In genomic region chr15:78904599-78905358, GRCh38 we compare ENCODE assay signal across 18 cellular contexts. TPM values are rescaled to one million over a fixed set of nuclear protein-coding genes. Genes with fewer than 3 reads are reported as not detected.
DNase-seq lines count a peak whose midpoint lies in the region; ATAC-seq, FAIRE-seq and TF ChIP-seq lines count a peak whose summit lies in the region.
"Had no signal": no experiment of that assay in that cellular context is flagged by ENCODE, and none has a peak within 500 bp of the region (broad histone marks: within the 10 kb centered on the region; RNA-seq: fewer than 3 reads in every experiment).

No MANE protein-coding gene starts in this region.

- no peak overlapping the region for H4K91ac ChIP-seq in H9 (ENCODE audit: insufficient read length, low read depth, low read length)

- no peak overlapping the region for H3K18ac ChIP-seq in H9 (ENCODE audit: insufficient read length, low read depth, low read length)

- no peak overlapping the region for H3K4ac ChIP-seq in H9 (ENCODE audit: low read depth, low read length)

- no peak overlapping the region for H3K56ac ChIP-seq in H9 (ENCODE audit: insufficient read length, low read depth, low read length)

- POLR2A ChIA-PET in CD4-positive, alpha-beta T cell (lab: Charles Lee), result interaction anchor here (0.7 to 1.3 kb wide), 3 partner anchors 25 to 836 kb away, joined by 3 read pairs; no protein-coding TSS in a partner anchor

- TF ChIP-seq CTCF in CD4-positive, alpha-beta T cell (IDR thresholded peaks at IDR 0.05), result no peak
- no peak for TF ChIP-seq CTCF in H9 (conservative IDR thresholded peaks at IDR 0.05)
- no peak for TF ChIP-seq CTCF in astrocyte (IDR thresholded peaks at IDR 0.05; ENCODE audit: insufficient read depth, low read depth, low read length)
- TF ChIP-seq CTCF in nephron progenitor cell (IDR thresholded peaks at IDR 0.05), result no peak

- H3K4me2 ChIP-seq in H9 (ENCODE audit: insufficient read depth, insufficient read length, low read length) (no peak overlapping the region), astrocyte (ENCODE audit: low read length) (no peak overlapping the region)

- H2BK5ac ChIP-seq in H9 (ENCODE audit: insufficient read length, low read length), result no peak overlapping the region

- peaks cover 51% of the 10 kb centered on the region for H3K36me3 ChIP-seq in astrocyte (ENCODE audit: insufficient read depth, low read length)

- H4K20me1 ChIP-seq in H9 (ENCODE audit: control insufficient read depth, insufficient read depth, insufficient read length) (no peaks in the 10 kb centered on the region), astrocyte (ENCODE audit: insufficient read depth, low read length) (peaks cover 90% of the 10 kb centered on the region)

- no peak overlapping the region for H3K14ac ChIP-seq in H9 (ENCODE audit: insufficient read depth, low read length)

- no peaks in the 10 kb centered on the region for H3K9me3 Mint-ChIP-seq in CD4-positive, alpha-beta T cell
- H3K9me3 Mint-ChIP-seq in H9 (no peaks in the 10 kb centered on the region), astrocyte (ENCODE audit: unreplicated experiment) (no peaks in the 10 kb centered on the region), nephron progenitor cell (no peaks in the 10 kb centered on the region)
- H3K9me3 Mint-ChIP-seq: CD8-positive, alpha-beta memory T cell; T-helper 1 cell treated with Interleukin-12 subunit alpha and Interleukin-12 subunit beta and Interleukin-4 antibody, amounts not matched to agents 30 μg/mL and 1 μg/mL, for 36 hours had no signal

- intact Hi-C loops in CD4-positive, alpha-beta T cell (cut with DNase I, micrococcal nuclease), result loop anchor here in 1 of 2 experiments (10.0 kb wide), 1 partner anchor 370 kb away; no protein-coding TSS in a partner anchor

- no CpG with 5 or more reads among the region's 6 CpGs for WGBS in H9 (ENCODE audit: extremely low coverage, insufficient read length, low lambda C conversion rate)

- H2BK20ac ChIP-seq in H9 (ENCODE audit: low read depth, low read length, poor library complexity, severe bottlenecking), result no peak overlapping the region

- H3K27ac ChIP-seq in CD4-positive, alpha-beta T cell (ENCODE audit: low read depth, low read length), result no peak overlapping the region
- H3K27ac ChIP-seq in H9 (ENCODE audit: insufficient read length, low read depth, low read length) (no peak overlapping the region), astrocyte (ENCODE audit: low read depth, low read length) (no peak overlapping the region)
- H3K27ac ChIP-seq: psoas muscle, uterus had no signal

- no peak overlapping the region for H2BK15ac ChIP-seq in H9 (ENCODE audit: low read depth, low read length)

- peaks cover 24% of the 10 kb centered on the region for H3K4me1 Mint-ChIP-seq in CD4-positive, alpha-beta T cell (ENCODE audit: low read depth)
- H3K4me1 Mint-ChIP-seq in H9, result peaks cover 11 to 17% of the 10 kb centered on the region in 2 experiments
- H3K4me1 Mint-ChIP-seq in astrocyte (ENCODE audit: low read depth, unreplicated experiment), result peaks cover 26% of the 10 kb centered on the region
- peaks cover 50% of the 10 kb centered on the region for H3K4me1 Mint-ChIP-seq in nephron progenitor cell

- FAIRE-seq in astrocyte (lab: Jason Lieb, UNC), result no peak
- FAIRE-seq: GM12892 had no signal

- no peaks in the 10 kb centered on the region for H3K27me3 Mint-ChIP-seq in CD4-positive, alpha-beta T cell
- H3K27me3 Mint-ChIP-seq in H9 (ENCODE audit: low read depth) (no peaks in the 10 kb centered on the region; the same call in 1 of the 2 replicates), astrocyte (ENCODE audit: low read depth, unreplicated experiment) (no peaks in the 10 kb centered on the region), nephron progenitor cell (ENCODE audit: low read depth, poor library complexity) (no peaks in the 10 kb centered on the region)
- H3K27me3 Mint-ChIP-seq: CD8-positive, alpha-beta memory T cell had no signal

- H3K4me1 ChIP-seq in H9 (ENCODE audit: insufficient read depth, low read length) (peaks cover 2% of the 10 kb centered on the region; the same call in 1 of the 2 replicates), astrocyte (ENCODE audit: insufficient read depth, low read length) (peaks cover 7% of the 10 kb centered on the region)

- H3T11ph ChIP-seq in H9 (ENCODE audit: low read length), result no peak overlapping the region

- CTCF ChIA-PET in CD4-positive, alpha-beta T cell (lab: Charles Lee), result no interaction called here

- peaks cover under 1% of the 10 kb centered on the region for H3K79me1 ChIP-seq in H9 (ENCODE audit: insufficient read depth, low read depth, low read length, poor library complexity, severe bottlenecking)

- no peak overlapping the region for H3K4me3 ChIP-seq in astrocyte (ENCODE audit: insufficient read depth, low read depth, low read length)
- H3K4me3 ChIP-seq: psoas muscle, uterus had no signal

- H2BK120ac ChIP-seq in H9 (ENCODE audit: low read depth, low read length, poor library complexity, severe bottlenecking), result no peak overlapping the region

- H3K23ac ChIP-seq in H9 (ENCODE audit: insufficient read length, low read depth, low read length), result no peak overlapping the region

- no peak for ATAC-seq in CD4-positive, alpha-beta T cell (ENCODE audit: poor library complexity)
- no peak for ATAC-seq in GM19035 (IDR thresholded peaks at IDR 0.05; ENCODE audit: unreplicated experiment)
- ATAC-seq: psoas muscle had no signal

- no peaks in the 10 kb centered on the region for H3K79me2 ChIP-seq in H9 (ENCODE audit: insufficient read depth, low read length)
- peaks cover 51% of the 10 kb centered on the region for H3K79me2 ChIP-seq in astrocyte (ENCODE audit: insufficient read depth, low read length)

- no peak overlapping the region for H3K4me3 Mint-ChIP-seq in CD4-positive, alpha-beta T cell
- no peak overlapping the region for H3K4me3 Mint-ChIP-seq in H9
- H3K4me3 Mint-ChIP-seq in astrocyte (ENCODE audit: unreplicated experiment), result no peak overlapping the region
- no peak overlapping the region for H3K4me3 Mint-ChIP-seq in nephron progenitor cell
- H3K4me3 Mint-ChIP-seq: CD8-positive, alpha-beta memory T cell; T-helper 1 cell treated with Interleukin-12 subunit alpha and Interleukin-12 subunit beta and Interleukin-4 antibody, amounts not matched to agents 30 μg/mL and 1 μg/mL, for 36 hours had no signal

- no peak overlapping the region for H4K5ac ChIP-seq in H9 (ENCODE audit: insufficient read length, low read depth, low read length)

- no peaks in the 10 kb centered on the region for H3K23me2 ChIP-seq in H9 (ENCODE audit: insufficient read length, low read depth, low read length, poor library complexity, severe bottlenecking)

- no peaks in the 10 kb centered on the region for H3K9me3 ChIP-seq in CD4-positive, alpha-beta T cell (ENCODE audit: control insufficient read depth, low read length)
- H3K9me3 ChIP-seq in H9 (ENCODE audit: control insufficient read depth, low read depth, low read length) (no peaks in the 10 kb centered on the region), astrocyte (ENCODE audit: insufficient read depth, low read depth, low read length) (no peaks in the 10 kb centered on the region)
- H3K9me3 ChIP-seq: psoas muscle, uterus had no signal

- DNase-seq in CD4-positive, alpha-beta T cell, result no peak
- DNase-seq in H9, result no peak
- no peak for DNase-seq in astrocyte (ENCODE audit: low read depth)
- no peak for DNase-seq in nephron progenitor cell
- no peak for DNase-seq in GM03348 (ENCODE audit: low spot score)
- no peak for DNase-seq in HT-29 (ENCODE audit: low spot score)
- DNase-seq: activated CD4-positive, alpha-beta T cell treated with anti-CD3 and anti-CD28 coated beads for 48 hours; amniotic stem cell; CD8-positive, alpha-beta memory T cell; dermis blood vessel endothelial cell; DND-41; NCI-H2081; NCI-H446 treated with DMSO at 0.1 percent for 48 hours; psoas muscle; uterus had no signal

- no peak overlapping the region for H4K8ac ChIP-seq in H9 (replicated peaks; ENCODE audit: insufficient read length, low read depth, low read length)

- H3K36me3 Mint-ChIP-seq in CD4-positive, alpha-beta T cell (ENCODE audit: low read depth), result peaks cover 97% of the 10 kb centered on the region
- peaks cover 30 to 72% (median 61%) of the 10 kb centered on the region in 3 experiments; a peak in 6 of 7 replicates for H3K36me3 Mint-ChIP-seq in H9 (ENCODE audit: insufficient read depth in 1 of 3, low read depth in 3 of 3)
- peaks cover 24% of the 10 kb centered on the region for H3K36me3 Mint-ChIP-seq in astrocyte (ENCODE audit: low read depth, unreplicated experiment)
- H3K36me3 Mint-ChIP-seq in nephron progenitor cell (ENCODE audit: low read depth), result peaks cover 71% of the 10 kb centered on the region

- no peaks in the 10 kb centered on the region for H3K27me3 ChIP-seq in CD4-positive, alpha-beta T cell (ENCODE audit: control insufficient read depth, insufficient read depth, low read length)
- no peaks in the 10 kb centered on the region for H3K27me3 ChIP-seq in H9 (ENCODE audit: insufficient read depth, low read length)
- H3K27me3 ChIP-seq in astrocyte (ENCODE audit: insufficient read depth, low read length), result no peaks in the 10 kb centered on the region
- H3K27me3 ChIP-seq: uterus had no signal

- H3K9ac ChIP-seq in H9 (ENCODE audit: extremely low read depth, insufficient read length, low read length) (no peak overlapping the region), astrocyte (ENCODE audit: low read length) (no peak overlapping the region)

- no peak overlapping the region for H2AFZ ChIP-seq in H9 (ENCODE audit: low read length)
- no peak overlapping the region for H2AFZ ChIP-seq in astrocyte (ENCODE audit: low read depth, low read length)

- H2AK5ac ChIP-seq in H9 (ENCODE audit: insufficient read length, low read length), result no peak overlapping the region

- peak overlapping the region; percentile 40 for H3K27ac Mint-ChIP-seq in CD4-positive, alpha-beta T cell
- H3K27ac Mint-ChIP-seq in H9 (peak overlapping the region in 2 of 3 experiments; percentile 8 to 21; a peak in 3 of 7 replicates), astrocyte (ENCODE audit: unreplicated experiment) (peak overlapping the region; percentile 11), nephron progenitor cell (peak overlapping the region; percentile 62)
- H3K27ac Mint-ChIP-seq: T-helper 1 cell treated with Interleukin-12 subunit alpha and Interleukin-12 subunit beta and Interleukin-4 antibody, amounts not matched to agents 30 μg/mL and 1 μg/mL, for 36 hours had no signal

- no peak overlapping the region for H2BK12ac ChIP-seq in H9 (ENCODE audit: insufficient read length, low read depth, low read length)

RNA-seq across cellular contexts. Expression of gene MORF4L1, which starts 32.1 kb away (rescaled TPM):
- total RNA-seq in CD4-positive, alpha-beta T cell, result 100 to 1,000 TPM; 463 to 496 TPM
- 544 and 553 TPM in 2 replicates for total RNA-seq in H9 (2021)
- 398 and 411 TPM in 2 replicates for total RNA-seq in astrocyte
- 135 and 142 TPM in 2 replicates for total RNA-seq in HT-29 (2014; rRNA removed; shearing (Covaris generic))

RNA-seq across cellular contexts. Expression of gene CTSH, which starts 40.1 kb away (rescaled TPM):
- 10 to 100 TPM; 11.1 to 11.4 TPM for total RNA-seq in CD4-positive, alpha-beta T cell
- total RNA-seq in H9 (2021) (15.5 and 16.8 TPM in 2 replicates), astrocyte (4.1 and 5.7 TPM in 2 replicates)
- total RNA-seq in HT-29 (2014; rRNA removed; shearing (Covaris generic)), result 492 and 536 TPM in 2 replicates

Comparison
In these comparisons a context has a peak if more than half of its experiments do, and no peak if none do; other contexts are left out.
1. H3K27ac Mint-ChIP-seq: peak in every context shown above with its lines; median percentile 62 in nephron progenitor cell; 40 in CD4-positive, alpha-beta T cell; 14 in H9; 11 in astrocyte.
2. RNA of gene CTSH, which starts 40.1 kb away (total RNA-seq): 492 to 536 TPM in HT-29; 15.5 to 16.8 TPM in H9, 11.1 to 11.4 TPM in CD4-positive, alpha-beta T cell and 4.1 to 5.7 TPM in astrocyte; every median in the first group is over 10 times any median in the second.